In genomic region chr12:6822461-6823135, GRCh38 we compare ENCODE assay signal across 1 cellular context.
A peak's percentile ranks its signal among the peaks of the same experiment; 100 is the strongest.
TF ChIP-seq lines count a peak whose summit lies in the region.

No MANE protein-coding gene starts in this region.

TF ChIP-seq in HepG2, 621 proteins besides CTCF, POLR2A, EP300 and RAD21:
- TF ChIP-seq ZNF564 (CRISPR knock-in tag; IDR thresholded peaks at IDR 0.05) (no peak), ZNF263 (CRISPR knock-in tag; IDR thresholded peaks at IDR 0.05) (peak; percentile 52; the same call in 1 of the 2 replicates), SMAD1 (CRISPR knock-in tag; IDR thresholded peaks at IDR 0.05; ENCODE audit: borderline replicate concordance, low read depth) (no peak), SNAI1 (CRISPR knock-in tag; IDR thresholded peaks at IDR 0.05; ENCODE audit: borderline replicate concordance) (no peak), POLR2G (IDR thresholded peaks at IDR 0.05; ENCODE audit: low read depth, low read length) (peak; percentile 52)
